ENCODE assay signal across 8 cellular contexts in the genomic region with DNA sequence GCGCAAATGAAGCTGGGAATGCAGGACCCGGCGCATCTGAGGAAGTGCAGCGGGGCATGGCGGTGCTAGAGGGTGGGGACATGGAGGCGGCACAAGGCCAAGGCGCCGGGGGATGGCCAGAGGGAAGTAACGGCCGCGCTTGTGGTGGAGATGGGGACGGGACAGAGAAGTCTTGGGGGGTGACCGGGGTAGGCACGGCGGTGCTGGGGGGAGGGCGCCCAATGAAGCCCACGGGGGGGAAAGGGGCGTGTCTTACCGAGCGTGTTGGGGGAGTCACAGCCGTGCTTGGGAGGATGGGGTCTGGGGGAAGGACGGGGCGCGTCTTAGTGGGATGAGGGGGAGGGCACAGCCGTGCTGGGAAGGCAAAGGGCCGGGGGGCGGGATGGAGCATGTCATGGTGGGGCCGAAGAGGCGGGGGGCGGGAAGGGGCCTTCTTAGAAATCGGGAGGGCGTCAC. TPM values are rescaled to one million over a fixed set of nuclear protein-coding genes. Genes with fewer than 3 reads are reported as not detected.
DNase-seq lines count a peak whose midpoint lies in the region; ATAC-seq and TF ChIP-seq lines count a peak whose summit lies in the region.

No MANE protein-coding gene starts in this region.

- POLR2A ChIA-PET in BJ (lab: Charles Lee), result no interaction called here

- H3K27me3 ChIP-seq in BJ (ENCODE audit: control insufficient read depth, insufficient read depth, low read length) (no peaks in the 10 kb centered on the region), Peyer's patch (no peaks in the 10 kb centered on the region), fibroblast of lung (ENCODE audit: control insufficient read depth, insufficient read depth, low read length) (no peaks in the 10 kb centered on the region), MM.1S (replicated peaks; ENCODE audit: insufficient read depth, low read length) (no peaks in the 10 kb centered on the region)

- H3K4me1 Mint-ChIP-seq in natural killer cell, result peaks cover 0 to 6% of the 10 kb centered on the region in 2 donors

- H3K27me3 Mint-ChIP-seq in natural killer cell (ENCODE audit: low read depth in 2 of 2), result no peaks in the 10 kb centered on the region

- H3K4me1 ChIP-seq in Peyer's patch (peaks cover 0 to 3% (median 0%) of the 10 kb centered on the region in 4 donors), fibroblast of lung (ENCODE audit: control insufficient read depth, extremely low read depth, insufficient read depth, low read length) (no peaks in the 10 kb centered on the region), MM.1S (ENCODE audit: low read length) (no peaks in the 10 kb centered on the region)

- H3K9me3 ChIP-seq in Peyer's patch (no peaks in the 10 kb centered on the region), fibroblast of lung (ENCODE audit: control insufficient read depth, insufficient read depth, low read depth, low read length) (no peaks in the 10 kb centered on the region), MM.1S (replicated peaks; ENCODE audit: insufficient read depth, low read length) (no peaks in the 10 kb centered on the region)

- CTCF ChIA-PET in BJ (lab: Yijun Ruan, JAX), result no interaction called here

- peak overlapping the region; percentile 87 for H3K4me3 Mint-ChIP-seq in natural killer cell

- no peaks in the 10 kb centered on the region for H3K9me3 Mint-ChIP-seq in natural killer cell

- peak overlapping the region; percentile 59 for H3K4me2 ChIP-seq in fibroblast of lung (ENCODE audit: extremely low read depth, insufficient read depth, low read length)
- H3K4me2 ChIP-seq in MM.1S (ENCODE audit: low read depth, low read length), result no peak overlapping the region

- H3F3A ChIP-seq in MM.1S (ENCODE audit: insufficient read depth, low read length), result no peaks in the 10 kb centered on the region

- no peaks in the 10 kb centered on the region for H3K9me2 ChIP-seq in MM.1S (replicated peaks; ENCODE audit: insufficient read depth, low read length)

- DNase-seq in BJ (ENCODE audit: low read depth), result no peak
- peak in 2 of 3 donors; percentile 20 to 64 for DNase-seq in Peyer's patch
- DNase-seq in fibroblast of lung (ENCODE audit: low read depth in 2 of 2), result peak in 1 of 2 donors; percentile 83
- no peak for DNase-seq in natural killer cell
- no peak for DNase-seq in MM.1S
- DNase-seq in GM19240 (ENCODE audit: insufficient read length, low spot score), result no peak

- H3K36me3 Mint-ChIP-seq in natural killer cell, result no peaks in the 10 kb centered on the region

- ATAC-seq in natural killer cell (peak in 2 of 3 donors; percentile 8 to 10), HG03196 (IDR thresholded peaks at IDR 0.05; ENCODE audit: unreplicated experiment) (no peak), HG03378 (IDR thresholded peaks at IDR 0.05; ENCODE audit: unreplicated experiment) (no peak)

- peak overlapping the region; percentile 57 to 80 for H3K27ac Mint-ChIP-seq in natural killer cell

- H3K36me3 ChIP-seq in BJ (ENCODE audit: control insufficient read depth, insufficient read depth, low read length) (peaks cover 2% of the 10 kb centered on the region), Peyer's patch (no peaks in the 10 kb centered on the region), fibroblast of lung (ENCODE audit: control insufficient read depth, insufficient read depth, low read length) (no peaks in the 10 kb centered on the region), MM.1S (replicated peaks; ENCODE audit: insufficient read depth, low read length) (no peaks in the 10 kb centered on the region)

- H3K27ac ChIP-seq in Peyer's patch (peak overlapping the region; percentile 85 to 98 (median 96)), fibroblast of lung (ENCODE audit: insufficient read depth, low read length) (peak overlapping the region; percentile 44), MM.1S (ENCODE audit: low read length) (no peak overlapping the region)

- H4K20me1 ChIP-seq in fibroblast of lung (ENCODE audit: control insufficient read depth, extremely low read depth, insufficient read depth, low read length) (no peaks in the 10 kb centered on the region), MM.1S (ENCODE audit: insufficient read depth, low read length) (no peaks in the 10 kb centered on the region)

- peak overlapping the region; percentile 40 for H3K9ac ChIP-seq in fibroblast of lung (ENCODE audit: insufficient read depth, low read length)
- H3K9ac ChIP-seq in MM.1S (ENCODE audit: low read length), result no peak overlapping the region

- no peak for TF ChIP-seq POLR2A in Peyer's patch (IDR thresholded peaks at IDR 0.05)

- H3K4me3 ChIP-seq in BJ (ENCODE audit: low read depth, low read length), result peak overlapping the region; percentile 62
- peak overlapping the region; percentile 55 to 75 (median 70) for H3K4me3 ChIP-seq in Peyer's patch
- H3K4me3 ChIP-seq in fibroblast of lung (replicated peaks in 1 of 4; ENCODE audit: control extremely low read depth in 1 of 4, insufficient read depth in 1 of 4, low read depth in 3 of 4, low read length in 4 of 4), result peak overlapping the region; percentile 25 to 69 (median 30)
- H3K4me3 ChIP-seq in MM.1S (ENCODE audit: low read length), result no peak overlapping the region

- intact Hi-C loops in natural killer cell (cut with micrococcal nuclease), result loop anchor here (1.0 kb wide), 1 partner anchor 30 kb away; no protein-coding TSS in a partner anchor

- TF ChIP-seq CTCF in BJ (IDR thresholded peaks at IDR 0.05; ENCODE audit: insufficient read depth, low read depth, low read length), result no peak
- no peak for TF ChIP-seq CTCF in Peyer's patch (IDR thresholded peaks at IDR 0.05)
- no peak for TF ChIP-seq CTCF in fibroblast of lung (conservative IDR thresholded peaks at IDR 0.05 in 1 of 2, IDR thresholded peaks at IDR 0.05 in 1 of 2; ENCODE audit: low read depth in 1 of 2, low read length in 2 of 2)
- no peak for TF ChIP-seq CTCF in natural killer cell (IDR thresholded peaks at IDR 0.05)
- no peak for TF ChIP-seq CTCF in MM.1S (IDR thresholded peaks at IDR 0.05; ENCODE audit: low read length)

- H2AFZ ChIP-seq in fibroblast of lung (ENCODE audit: low read length) (peak overlapping the region; percentile 23), MM.1S (ENCODE audit: low read length) (no peak overlapping the region)

- H3K79me2 ChIP-seq in fibroblast of lung (ENCODE audit: control insufficient read depth, insufficient read depth, low read length) (no peaks in the 10 kb centered on the region), MM.1S (ENCODE audit: low read length) (no peaks in the 10 kb centered on the region)

RNA-seq across cellular contexts. Expression of a gene that starts 1.0 kb away (rescaled TPM):
- polyA plus RNA-seq in BJ (2011; rRNA removed) (12.0 and 12.6 TPM in 2 replicates), fibroblast of lung (7.5 and 9.1 TPM in 2 replicates)
- polyA minus RNA-seq in BJ (2011; rRNA and poly(A)+ RNA removed), result 13.2 and 13.8 TPM in 2 replicates
- total RNA-seq in Peyer's patch (10 to 100 TPM; 11.6 to 87.4 (median 60.0) TPM), fibroblast of lung (14.1 and 30.7 TPM in 2 replicates), natural killer cell (10 to 100 TPM in 2 of 3 donors, 1 to 10 TPM in 1; 9.7 to 21.6 (median 13.6) TPM)
- 10.1 and 12.8 TPM in 2 replicates for polyA plus RNA-seq in fibroblast of lung (2012)
- polyA minus RNA-seq in fibroblast of lung (ENCODE audit: low replicate concordance), result 14.4 and 24.7 TPM in 2 replicates

Comparison
In these comparisons a context has a peak if more than half of its experiments do, and no peak if none do; other contexts are left out.
1. DNase-seq: peak in Peyer's patch (2 of 3); none in BJ (single experiment), natural killer cell (single experiment), MM.1S (single experiment) and GM19240 (single experiment).
2. ATAC-seq: peak in natural killer cell (2 of 3); none in HG03196 (single experiment) and HG03378 (single experiment).